Comparison of ENCODE assay signal across 1 cellular context in genomic region chr9:37119907-37120839, GRCh38.
TF ChIP-seq lines count a peak whose summit lies in the region.

TSS of gene ZCCHC7 (plus strand) at chr9:37120574.

TF ChIP-seq in HepG2, 621 proteins besides CTCF, POLR2A, EP300 and RAD21 (continued from another document and continues in another):
- peak; percentile 37; the same call in 1 of the 2 replicates for TF ChIP-seq ZHX2 (IDR thresholded peaks at IDR 0.05; ENCODE audit: low read depth)
- TF ChIP-seq ZHX2 (CRISPR knock-in tag; IDR thresholded peaks at IDR 0.05; ENCODE audit: borderline replicate concordance): peak; percentile 97
- TF ChIP-seq NFRKB (IDR thresholded peaks at IDR 0.05): no peak
- TF ChIP-seq NCOR1 (IDR thresholded peaks at IDR 0.05; ENCODE audit: borderline replicate concordance, low read length): no peak
- peak; percentile 80 for TF ChIP-seq GATAD1 (CRISPR knock-in tag; IDR thresholded peaks at IDR 0.05)
- peak; percentile 77 for TF ChIP-seq HOXA9 (CRISPR knock-in tag; IDR thresholded peaks at IDR 0.05; ENCODE audit: borderline replicate concordance)
- peak; percentile 83; the same call in 1 of the 2 replicates for TF ChIP-seq IRF1 (CRISPR knock-in tag; IDR thresholded peaks at IDR 0.05; ENCODE audit: low read depth)
- TF ChIP-seq USF2 (IDR thresholded peaks at IDR 0.05; ENCODE audit: low read depth, low read length): peak; percentile 24; the same call in 1 of the 2 replicates
- TF ChIP-seq USF2 (CRISPR knock-in tag; IDR thresholded peaks at IDR 0.05; ENCODE audit: borderline replicate concordance): peak; percentile 68
- no peak for TF ChIP-seq NBN (conservative IDR thresholded peaks at IDR 0.05)
- 0 out of 2 replicates have a peak, but pooled peaks have one; percentile 29 for TF ChIP-seq ESRRA (CRISPR knock-in tag; IDR thresholded peaks at IDR 0.05; ENCODE audit: low read depth)
- TF ChIP-seq TIGD3 (CRISPR knock-in tag; IDR thresholded peaks at IDR 0.05; ENCODE audit: borderline replicate concordance): no peak; the same call in 1 of the 2 replicates
- TF ChIP-seq FOXO1 (CRISPR knock-in tag; IDR thresholded peaks at IDR 0.05): peak; percentile 65
- no peak; the same call in 1 of the 2 replicates for TF ChIP-seq SMAD1 (CRISPR knock-in tag; IDR thresholded peaks at IDR 0.05; ENCODE audit: borderline replicate concordance, low read depth)
- TF ChIP-seq ZNF710 (CRISPR knock-in tag; IDR thresholded peaks at IDR 0.05; ENCODE audit: borderline replicate concordance): 0 out of 2 replicates have a peak, but pooled peaks have one; percentile 20
- TF ChIP-seq HMG20B (CRISPR knock-in tag; conservative IDR thresholded peaks at IDR 0.05): peak; percentile 65; the same call in 1 of the 2 replicates
- TF ChIP-seq ZNF563 (CRISPR knock-in tag; IDR thresholded peaks at IDR 0.05): peak; percentile 65
- no peak for TF ChIP-seq ATF6 (CRISPR knock-in tag; conservative IDR thresholded peaks at IDR 0.05)
- TF ChIP-seq ELF4 (CRISPR knock-in tag; IDR thresholded peaks at IDR 0.05; ENCODE audit: borderline replicate concordance): peak; percentile 77; the same call in 1 of the 2 replicates
- TF ChIP-seq KAT2B (IDR thresholded peaks at IDR 0.05; ENCODE audit: borderline replicate concordance, low read depth, low read length): no peak
- TF ChIP-seq ATF7-NPFF (CRISPR knock-in tag; IDR thresholded peaks at IDR 0.05; ENCODE audit: low read depth): peak; percentile 96
- TF ChIP-seq LBX2 (CRISPR knock-in tag; IDR thresholded peaks at IDR 0.05; ENCODE audit: borderline replicate concordance): peak; percentile 99
- TF ChIP-seq TEF (CRISPR knock-in tag; IDR thresholded peaks at IDR 0.05): peak; percentile 89; the same call in 1 of the 2 replicates
- peak; percentile 74; the same call in 1 of the 2 replicates for TF ChIP-seq CBFB (CRISPR knock-in tag; IDR thresholded peaks at IDR 0.05)
- no peak for TF ChIP-seq CC2D1A (CRISPR knock-in tag; IDR thresholded peaks at IDR 0.05)
- TF ChIP-seq NCOA2 (CRISPR knock-in tag; IDR thresholded peaks at IDR 0.05): peak; percentile 67; the same call in 1 of the 2 replicates
- TF ChIP-seq ZSCAN22 (CRISPR knock-in tag; IDR thresholded peaks at IDR 0.05): 0 out of 2 replicates have a peak, but pooled peaks have one; percentile 21
- TF ChIP-seq ATF5 (CRISPR knock-in tag; IDR thresholded peaks at IDR 0.05; ENCODE audit: low read depth): no peak
- peak; percentile 63; the same call in 1 of the 2 replicates for TF ChIP-seq ZNF446 (CRISPR knock-in tag; IDR thresholded peaks at IDR 0.05)
- peak; percentile 69 for TF ChIP-seq POLR2AphosphoS5 (IDR thresholded peaks at IDR 0.05; ENCODE audit: low read depth, low read length)
- peak; percentile 98 for TF ChIP-seq NFAT5 (CRISPR knock-in tag; IDR thresholded peaks at IDR 0.05)
